Comparison of ENCODE assay signal across 29 cellular contexts in genomic region chr6:17457956-17458355, GRCh38.
"Had no signal": no experiment of that assay in that cellular context is flagged by ENCODE, and none has a peak within 500 bp of the region (broad histone marks: within the 10 kb centered on the region; RNA-seq: fewer than 3 reads in every experiment).

No MANE protein-coding gene starts in this region.

- H3K4me3 ChIP-seq: ascending aorta, breast epithelium, cardiac muscle cell, colonic mucosa, gastroesophageal sphincter had no signal

- H3K36me3 Mint-ChIP-seq: activated CD4-positive, alpha-beta memory T cell treated with anti-CD3 and anti-CD28 coated beads for 36 hours; activated CD8-positive, alpha-beta memory T cell treated with anti-CD3 and anti-CD28 coated beads, Interleukin-2, amount 10 ng/mL, durations not matched to agents 7 days and 5 days; activated naive CD4-positive, alpha-beta T cell treated with anti-CD3 and anti-CD28 coated beads, Interleukin-2, amount 10 ng/mL, durations not matched to agents 7 days and 5 days; activated naive CD4-positive, alpha-beta T cell treated with anti-CD3 and anti-CD28 coated beads, Interleukin-2, amount 50 U/mL, for 72 hours; activated naive CD8-positive, alpha-beta T cell treated with anti-CD3 and anti-CD28 coated beads, Interleukin-2, amount 10 ng/mL, durations not matched to agents 7 days and 5 days had no signal

- ATAC-seq: activated CD4-positive, alpha-beta T cell treated with anti-CD3 and anti-CD28 coated beads for 36 hours; activated CD8-positive, alpha-beta memory T cell treated with anti-CD3 and anti-CD28 coated beads, Interleukin-2, amount 10 ng/mL, durations not matched to agents 7 days and 5 days; activated CD8-positive, alpha-beta T cell treated with anti-CD3 and anti-CD28 coated beads, Interleukin-2, amount 10 ng/mL, durations not matched to agents 7 days and 5 days; activated naive CD4-positive, alpha-beta T cell treated with anti-CD3 and anti-CD28 coated beads, Interleukin-2, amount 50 U/mL, for 72 hours; esophagus mucosa; gastroesophageal sphincter had no signal

- H3K4me1 ChIP-seq: breast epithelium, colonic mucosa, gastroesophageal sphincter had no signal

- H3K27ac Mint-ChIP-seq: activated CD4-positive, alpha-beta memory T cell treated with anti-CD3 and anti-CD28 coated beads for 36 hours; activated CD4-positive, alpha-beta T cell treated with anti-CD3 and anti-CD28 coated beads for 36 hours; activated CD4-positive, alpha-beta T cell treated with anti-CD3 and anti-CD28 coated beads, Interleukin-2, amount 10 ng/mL, durations not matched to agents 24 days and 14 days; activated CD8-positive, alpha-beta memory T cell treated with anti-CD3 and anti-CD28 coated beads, Interleukin-2, amount 10 ng/mL, durations not matched to agents 7 days and 5 days; activated CD8-positive, alpha-beta T cell treated with anti-CD3 and anti-CD28 coated beads, Interleukin-2, amount 10 ng/mL, durations not matched to agents 7 days and 5 days; activated naive CD4-positive, alpha-beta T cell treated with anti-CD3 and anti-CD28 coated beads, Interleukin-2, amount 10 ng/mL, durations not matched to agents 7 days and 5 days; activated naive CD4-positive, alpha-beta T cell treated with anti-CD3 and anti-CD28 coated beads, Interleukin-2, amount 50 U/mL, for 72 hours; activated naive CD8-positive, alpha-beta T cell treated with anti-CD3 and anti-CD28 coated beads, Interleukin-2, amount 10 ng/mL, durations not matched to agents 7 days and 5 days; activated T-helper 1 cell treated with anti-CD3 and anti-CD28 coated beads, Interleukin-12 subunit alpha, Interleukin-12 subunit beta, Interleukin-2, Interleukin-4 antibody, amounts not matched to agents 30 ng/mL and 10 ng/mL and 1 ng/mL, durations not matched to agents 14 hours and 24 hours and 36 hours; activated T-helper 2 cell treated with anti-CD3 and anti-CD28 coated beads, Interferon-gamma antibody, Interleukin-2, Interleukin-4, amounts not matched to agents 10 μg/mL and 5 μg/mL and 100 μg/mL, durations not matched to agents 14 hours and 24 hours and 36 hours; endodermal cell had no signal

- DNase-seq: activated CD4-positive, alpha-beta memory T cell treated with anti-CD3 and anti-CD28 coated beads for 36 hours; activated CD4-positive, alpha-beta T cell treated with anti-CD3 and anti-CD28 coated beads for 36 hours; activated CD4-positive, alpha-beta T cell treated with anti-CD3 and anti-CD28 coated beads, Interleukin-2, amount 10 ng/mL, durations not matched to agents 24 days and 14 days; activated CD4-positive, CD25-positive, alpha-beta regulatory T cell; activated CD4-positive, CD25-positive, alpha-beta regulatory T cell treated with anti-CD3 and anti-CD28 coated beads, Interleukin-2, amount 50 U/mL, for 72 hours; activated CD8-positive, alpha-beta memory T cell treated with anti-CD3 and anti-CD28 coated beads, Interleukin-2, amount 10 ng/mL, durations not matched to agents 7 days and 5 days; activated CD8-positive, alpha-beta memory T cell treated with anti-CD3 and anti-CD28 coated beads, Interleukin-2, amount 50 U/mL, for 4 hours; activated CD8-positive, alpha-beta T cell treated with anti-CD3 and anti-CD28 coated beads, Interleukin-2, amount 10 ng/mL, durations not matched to agents 7 days and 5 days; activated effector memory CD4-positive, alpha-beta T cell treated with anti-CD3 and anti-CD28 coated beads, Interleukin-2, amount 50 U/mL, for 16 hours; activated naive CD4-positive, alpha-beta T cell treated with anti-CD3 and anti-CD28 coated beads, Interleukin-2, amount 10 ng/mL, durations not matched to agents 7 days and 5 days; activated naive CD8-positive, alpha-beta T cell treated with anti-CD3 and anti-CD28 coated beads, Interleukin-2, amount 10 ng/mL, durations not matched to agents 7 days and 5 days; activated T-cell treated with anti-CD3 and anti-CD28 coated beads, Interleukin-2, amount 50 U/mL, for 1 hour; activated T-cell treated with anti-CD3 and anti-CD28 coated beads, Interleukin-2, amount 50 U/mL, for 48 hours; central memory CD4-positive, alpha-beta T cell; cerebellar nuclear complex; colonic mucosa; effector CD8-positive, alpha-beta T cell; endodermal cell; foreskin fibroblast; T-helper 2 cell had no signal

- H3K27me3 Mint-ChIP-seq: activated naive CD4-positive, alpha-beta T cell treated with anti-CD3 and anti-CD28 coated beads, Interleukin-2, amount 10 ng/mL, durations not matched to agents 7 days and 5 days; brain had no signal

- H3K4me3 Mint-ChIP-seq: activated CD4-positive, alpha-beta memory T cell treated with anti-CD3 and anti-CD28 coated beads for 36 hours; activated CD4-positive, alpha-beta T cell treated with anti-CD3 and anti-CD28 coated beads for 36 hours; activated CD4-positive, alpha-beta T cell treated with anti-CD3 and anti-CD28 coated beads, Interleukin-2, amount 10 ng/mL, durations not matched to agents 24 days and 14 days; activated CD8-positive, alpha-beta memory T cell treated with anti-CD3 and anti-CD28 coated beads, Interleukin-2, amount 10 ng/mL, durations not matched to agents 7 days and 5 days; activated CD8-positive, alpha-beta T cell treated with anti-CD3 and anti-CD28 coated beads, Interleukin-2, amount 10 ng/mL, durations not matched to agents 7 days and 5 days; activated naive CD4-positive, alpha-beta T cell treated with anti-CD3 and anti-CD28 coated beads, Interleukin-2, amount 10 ng/mL, durations not matched to agents 7 days and 5 days; activated naive CD8-positive, alpha-beta T cell treated with anti-CD3 and anti-CD28 coated beads, Interleukin-2, amount 10 ng/mL, durations not matched to agents 7 days and 5 days; activated T-helper 1 cell treated with anti-CD3 and anti-CD28 coated beads, Interleukin-12 subunit alpha, Interleukin-12 subunit beta, Interleukin-2, Interleukin-4 antibody, amounts not matched to agents 30 ng/mL and 10 ng/mL and 1 ng/mL, durations not matched to agents 14 hours and 24 hours and 36 hours; brain; endodermal cell had no signal

- H3K9me3 Mint-ChIP-seq: activated CD4-positive, alpha-beta memory T cell treated with anti-CD3 and anti-CD28 coated beads for 36 hours; activated CD4-positive, alpha-beta T cell treated with anti-CD3 and anti-CD28 coated beads, Interleukin-2, amount 10 ng/mL, durations not matched to agents 24 days and 14 days; activated naive CD4-positive, alpha-beta T cell treated with anti-CD3 and anti-CD28 coated beads, Interleukin-2, amount 10 ng/mL, durations not matched to agents 7 days and 5 days; activated naive CD4-positive, alpha-beta T cell treated with anti-CD3 and anti-CD28 coated beads, Interleukin-2, amount 50 U/mL, for 72 hours; activated naive CD8-positive, alpha-beta T cell treated with anti-CD3 and anti-CD28 coated beads, Interleukin-2, amount 10 ng/mL, durations not matched to agents 7 days and 5 days; activated T-helper 1 cell treated with anti-CD3 and anti-CD28 coated beads, Interleukin-12 subunit alpha, Interleukin-12 subunit beta, Interleukin-2, Interleukin-4 antibody, amounts not matched to agents 30 ng/mL and 10 ng/mL and 1 ng/mL, durations not matched to agents 14 hours and 24 hours and 36 hours; activated T-helper 2 cell treated with anti-CD3 and anti-CD28 coated beads, Interferon-gamma antibody, Interleukin-2, Interleukin-4, amounts not matched to agents 10 μg/mL and 5 μg/mL and 100 μg/mL, durations not matched to agents 14 hours and 24 hours and 36 hours; endodermal cell had no signal

- H3K27me3 ChIP-seq: ascending aorta, breast epithelium, cardiac muscle cell, colonic mucosa, gastroesophageal sphincter had no signal

- H3K9me3 ChIP-seq: ascending aorta, breast epithelium, colonic mucosa, gastroesophageal sphincter had no signal

- H3K36me3 ChIP-seq: ascending aorta, breast epithelium, colonic mucosa, gastroesophageal sphincter had no signal

- H3K4me1 Mint-ChIP-seq: activated CD4-positive, alpha-beta T cell treated with anti-CD3 and anti-CD28 coated beads for 36 hours; activated CD4-positive, alpha-beta T cell treated with anti-CD3 and anti-CD28 coated beads, Interleukin-2, amount 10 ng/mL, durations not matched to agents 24 days and 14 days; activated CD8-positive, alpha-beta memory T cell treated with anti-CD3 and anti-CD28 coated beads, Interleukin-2, amount 10 ng/mL, durations not matched to agents 7 days and 5 days; activated naive CD4-positive, alpha-beta T cell treated with anti-CD3 and anti-CD28 coated beads, Interleukin-2, amount 10 ng/mL, durations not matched to agents 7 days and 5 days; activated naive CD8-positive, alpha-beta T cell treated with anti-CD3 and anti-CD28 coated beads, Interleukin-2, amount 10 ng/mL, durations not matched to agents 7 days and 5 days had no signal
